Comparison of ENCODE assay signal across 37 cellular contexts in the genomic region with DNA sequence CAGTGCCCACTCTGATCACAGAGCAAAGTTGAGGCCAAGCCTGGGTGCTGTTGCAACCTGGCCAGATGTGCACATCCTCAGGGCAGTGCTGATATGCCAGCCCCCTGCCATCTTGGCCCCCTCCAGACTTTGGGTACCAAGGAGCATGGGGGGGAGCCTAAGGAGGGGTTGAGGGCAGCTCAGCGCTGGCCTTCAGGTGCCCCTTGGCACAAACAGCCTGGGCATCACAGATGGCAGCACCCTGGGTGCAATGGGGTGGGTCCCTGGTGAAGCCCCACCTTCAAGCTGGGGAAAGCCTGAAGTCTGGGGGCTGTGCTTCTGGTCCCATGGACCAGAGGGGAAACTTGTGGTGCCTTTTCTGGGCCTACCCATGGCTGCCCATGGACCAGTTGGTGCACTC.
"Had no signal": no experiment of that assay in that cellular context is flagged by ENCODE, and none has a peak within 500 bp of the region (broad histone marks: within the 10 kb centered on the region; RNA-seq: fewer than 3 reads in every experiment).

No MANE protein-coding gene starts in this region.

- H3K27ac Mint-ChIP-seq: activated naive CD4-positive, alpha-beta T cell treated with anti-CD3 and anti-CD28 coated beads for 36 hours; activated naive CD4-positive, alpha-beta T cell treated with anti-CD3 and anti-CD28 coated beads, Interleukin-2, amount 10 ng/mL, durations not matched to agents 7 days and 5 days; activated naive CD4-positive, alpha-beta T cell treated with anti-CD3 and anti-CD28 coated beads, Interleukin-2, amount 50 U/mL, for 24 hours; activated naive CD4-positive, alpha-beta T cell treated with anti-CD3 and anti-CD28 coated beads, Interleukin-2, amount 50 U/mL, for 72 hours; activated naive CD8-positive, alpha-beta T cell; activated naive CD8-positive, alpha-beta T cell treated with anti-CD3 and anti-CD28 coated beads for 36 hours; activated naive CD8-positive, alpha-beta T cell treated with anti-CD3 and anti-CD28 coated beads, Interleukin-2, amount 10 ng/mL, durations not matched to agents 7 days and 5 days; activated naive CD8-positive, alpha-beta T cell treated with anti-CD3 and anti-CD28 coated beads, Interleukin-2, amount 50 U/mL, for 24 hours; activated T-cell treated with anti-CD3 and anti-CD28 coated beads, Interleukin-2, amount 50 U/mL, for 24 hours; activated T-cell treated with anti-CD3 and anti-CD28 coated beads, Interleukin-2, amount 50 U/mL, for 72 hours; activated T-helper 1 cell treated with anti-CD3 and anti-CD28 coated beads, Interleukin-12 subunit alpha, Interleukin-12 subunit beta, Interleukin-2, Interleukin-4 antibody, amounts not matched to agents 30 ng/mL and 10 ng/mL and 1 ng/mL, durations not matched to agents 14 hours and 24 hours and 36 hours; activated T-helper 17 cell treated with anti-CD3 and anti-CD28 coated beads, Interleukin-2, amount 50 U/mL, for 72 hours; activated T-helper 2 cell treated with anti-CD3 and anti-CD28 coated beads, Interferon-gamma antibody, Interleukin-2, Interleukin-4, amounts not matched to agents 10 μg/mL and 5 μg/mL and 100 μg/mL, durations not matched to agents 14 hours and 24 hours and 36 hours; brain had no signal

- H3K27ac ChIP-seq: adrenal gland, ascending aorta, body of pancreas, brain microvascular endothelial cell, breast epithelium, cardiac muscle cell had no signal

- H3K9me3 Mint-ChIP-seq: activated naive CD4-positive, alpha-beta T cell treated with anti-CD3 and anti-CD28 coated beads for 36 hours; activated naive CD4-positive, alpha-beta T cell treated with anti-CD3 and anti-CD28 coated beads, Interleukin-2, amount 50 U/mL, for 72 hours; activated naive CD8-positive, alpha-beta T cell treated with anti-CD3 and anti-CD28 coated beads for 36 hours; activated naive CD8-positive, alpha-beta T cell treated with anti-CD3 and anti-CD28 coated beads, Interleukin-2, amount 10 ng/mL, durations not matched to agents 7 days and 5 days; activated T-cell treated with anti-CD3 and anti-CD28 coated beads, Interleukin-2, amount 50 U/mL, for 24 hours; activated T-cell treated with anti-CD3 and anti-CD28 coated beads, Interleukin-2, amount 50 U/mL, for 4 hours; activated T-helper 1 cell treated with anti-CD3 and anti-CD28 coated beads, Interleukin-12 subunit alpha, Interleukin-12 subunit beta, Interleukin-2, Interleukin-4 antibody, amounts not matched to agents 30 ng/mL and 10 ng/mL and 1 ng/mL, durations not matched to agents 14 hours and 24 hours and 36 hours; brain had no signal

- H3K27me3 ChIP-seq: adrenal gland, ascending aorta, body of pancreas, brain microvascular endothelial cell, breast epithelium, cardiac muscle cell had no signal

- H3K4me3 ChIP-seq: adrenal gland, ascending aorta, body of pancreas, breast epithelium, cardiac muscle cell had no signal

- H3K36me3 ChIP-seq: adrenal gland, ascending aorta, brain microvascular endothelial cell, breast epithelium, cardiac muscle cell had no signal

- H3K4me1 ChIP-seq: adrenal gland, ascending aorta, body of pancreas, breast epithelium had no signal

- H3K4me3 Mint-ChIP-seq: activated naive CD4-positive, alpha-beta T cell treated with anti-CD3 and anti-CD28 coated beads for 36 hours; activated naive CD4-positive, alpha-beta T cell treated with anti-CD3 and anti-CD28 coated beads, Interleukin-2, amount 10 ng/mL, durations not matched to agents 7 days and 5 days; activated naive CD4-positive, alpha-beta T cell treated with anti-CD3 and anti-CD28 coated beads, Interleukin-2, amount 50 U/mL, for 24 hours; activated naive CD8-positive, alpha-beta T cell; activated naive CD8-positive, alpha-beta T cell treated with anti-CD3 and anti-CD28 coated beads for 36 hours; activated naive CD8-positive, alpha-beta T cell treated with anti-CD3 and anti-CD28 coated beads, Interleukin-2, amount 10 ng/mL, durations not matched to agents 7 days and 5 days; activated naive CD8-positive, alpha-beta T cell treated with anti-CD3 and anti-CD28 coated beads, Interleukin-2, amount 50 U/mL, for 24 hours; activated T-cell treated with anti-CD3 and anti-CD28 coated beads, Interleukin-2, amount 50 U/mL, for 24 hours; activated T-cell treated with anti-CD3 and anti-CD28 coated beads, Interleukin-2, amount 50 U/mL, for 4 hours; activated T-cell treated with anti-CD3 and anti-CD28 coated beads, Interleukin-2, amount 50 U/mL, for 72 hours; activated T-helper 1 cell treated with anti-CD3 and anti-CD28 coated beads, Interleukin-12 subunit alpha, Interleukin-12 subunit beta, Interleukin-2, Interleukin-4 antibody, amounts not matched to agents 30 ng/mL and 10 ng/mL and 1 ng/mL, durations not matched to agents 14 hours and 24 hours and 36 hours; activated T-helper 17 cell treated with anti-CD3 and anti-CD28 coated beads, Interleukin-2, amount 50 U/mL, for 72 hours; brain; central memory CD8-positive, alpha-beta T cell had no signal

- ATAC-seq: activated naive CD4-positive, alpha-beta T cell treated with anti-CD3 and anti-CD28 coated beads, Interleukin-2, amount 50 U/mL, for 72 hours; activated naive CD8-positive, alpha-beta T cell treated with anti-CD3 and anti-CD28 coated beads, Interleukin-2, amount 50 U/mL, for 24 hours; activated T-cell treated with anti-CD3 and anti-CD28 coated beads, Interleukin-2, amount 50 U/mL, for 4 hours; activated T-cell treated with anti-CD3 and anti-CD28 coated beads, Interleukin-2, amount 50 U/mL, for 72 hours; activated T-helper 17 cell treated with anti-CD3 and anti-CD28 coated beads, Interleukin-2, amount 50 U/mL, for 72 hours; body of pancreas had no signal

- H3K9me3 ChIP-seq: adrenal gland, ascending aorta, body of pancreas had no signal

- DNase-seq: activated effector memory CD4-positive, alpha-beta T cell treated with anti-CD3 and anti-CD28 coated beads, Interleukin-2, amount 50 U/mL, for 16 hours; activated effector memory CD4-positive, alpha-beta T cell treated with Interleukin-2 at 50 U/mL for 16 hours; activated gamma-delta T cell treated with Interleukin-2 at 50 U/mL for 16 hours; activated naive CD4-positive, alpha-beta T cell; activated naive CD4-positive, alpha-beta T cell treated with anti-CD3 and anti-CD28 coated beads for 36 hours; activated naive CD4-positive, alpha-beta T cell treated with anti-CD3 and anti-CD28 coated beads, Interleukin-2, amount 10 ng/mL, durations not matched to agents 7 days and 5 days; activated naive CD4-positive, alpha-beta T cell treated with anti-CD3 and anti-CD28 coated beads, Interleukin-2, amount 50 U/mL, for 16 hours; activated naive CD4-positive, alpha-beta T cell treated with Interleukin-2 at 50 U/mL for 16 hours; activated naive CD8-positive, alpha-beta T cell treated with anti-CD3 and anti-CD28 coated beads for 36 hours; activated naive CD8-positive, alpha-beta T cell treated with anti-CD3 and anti-CD28 coated beads, Interleukin-2, amount 10 ng/mL, durations not matched to agents 7 days and 5 days; activated naive CD8-positive, alpha-beta T cell treated with anti-CD3 and anti-CD28 coated beads, Interleukin-2, amount 50 U/mL, for 24 hours; activated T-cell treated with anti-CD3 and anti-CD28 coated beads for 4 hours; activated T-cell treated with anti-CD3 and anti-CD28 coated beads, Interleukin-2, amount 50 U/mL, for 1 hour; activated T-cell treated with anti-CD3 and anti-CD28 coated beads, Interleukin-2, amount 50 U/mL, for 24 hours; activated T-cell treated with anti-CD3 and anti-CD28 coated beads, Interleukin-2, amount 50 U/mL, for 4 hours; activated T-cell treated with anti-CD3 and anti-CD28 coated beads, Interleukin-2, amount 50 U/mL, for 48 hours; activated T-cell treated with anti-CD3 and anti-CD28 coated beads, Interleukin-2, amount 50 U/mL, for 72 hours; adrenal gland; amniotic stem cell; amygdala; anterior cingulate cortex; body of pancreas; brain microvascular endothelial cell; caudate nucleus; central memory CD4-positive, alpha-beta T cell; cerebellar nuclear complex had no signal

- H3K27me3 Mint-ChIP-seq: activated naive CD4-positive, alpha-beta T cell treated with anti-CD3 and anti-CD28 coated beads, Interleukin-2, amount 10 ng/mL, durations not matched to agents 7 days and 5 days; activated naive CD4-positive, alpha-beta T cell treated with anti-CD3 and anti-CD28 coated beads, Interleukin-2, amount 50 U/mL, for 24 hours; activated naive CD8-positive, alpha-beta T cell; activated naive CD8-positive, alpha-beta T cell treated with anti-CD3 and anti-CD28 coated beads for 36 hours; activated naive CD8-positive, alpha-beta T cell treated with anti-CD3 and anti-CD28 coated beads, Interleukin-2, amount 10 ng/mL, durations not matched to agents 7 days and 5 days; activated naive CD8-positive, alpha-beta T cell treated with anti-CD3 and anti-CD28 coated beads, Interleukin-2, amount 50 U/mL, for 24 hours; activated T-helper 17 cell treated with anti-CD3 and anti-CD28 coated beads, Interleukin-2, amount 50 U/mL, for 72 hours; brain; central memory CD8-positive, alpha-beta T cell had no signal

- H3K4me1 Mint-ChIP-seq: activated naive CD4-positive, alpha-beta T cell treated with anti-CD3 and anti-CD28 coated beads, Interleukin-2, amount 10 ng/mL, durations not matched to agents 7 days and 5 days; activated naive CD4-positive, alpha-beta T cell treated with anti-CD3 and anti-CD28 coated beads, Interleukin-2, amount 50 U/mL, for 24 hours; activated naive CD8-positive, alpha-beta T cell treated with anti-CD3 and anti-CD28 coated beads for 36 hours; activated naive CD8-positive, alpha-beta T cell treated with anti-CD3 and anti-CD28 coated beads, Interleukin-2, amount 10 ng/mL, durations not matched to agents 7 days and 5 days; activated naive CD8-positive, alpha-beta T cell treated with anti-CD3 and anti-CD28 coated beads, Interleukin-2, amount 50 U/mL, for 24 hours; activated T-helper 17 cell treated with anti-CD3 and anti-CD28 coated beads, Interleukin-2, amount 50 U/mL, for 72 hours; central memory CD8-positive, alpha-beta T cell had no signal

- H3K36me3 Mint-ChIP-seq: activated naive CD4-positive, alpha-beta T cell treated with anti-CD3 and anti-CD28 coated beads, Interleukin-2, amount 10 ng/mL, durations not matched to agents 7 days and 5 days; activated naive CD4-positive, alpha-beta T cell treated with anti-CD3 and anti-CD28 coated beads, Interleukin-2, amount 50 U/mL, for 24 hours; activated naive CD4-positive, alpha-beta T cell treated with anti-CD3 and anti-CD28 coated beads, Interleukin-2, amount 50 U/mL, for 72 hours; activated naive CD8-positive, alpha-beta T cell; activated naive CD8-positive, alpha-beta T cell treated with anti-CD3 and anti-CD28 coated beads for 36 hours; activated naive CD8-positive, alpha-beta T cell treated with anti-CD3 and anti-CD28 coated beads, Interleukin-2, amount 10 ng/mL, durations not matched to agents 7 days and 5 days; brain had no signal
